28 cellular contexts compared by ENCODE assay signal in genomic region chr3:20696393-20697045, GRCh38.
"Had no signal": no experiment of that assay in that cellular context is flagged by ENCODE, and none has a peak within 500 bp of the region (broad histone marks: within the 10 kb centered on the region; RNA-seq: fewer than 3 reads in every experiment).

No MANE protein-coding gene starts in this region.

- H3K9me3 Mint-ChIP-seq: nephron; neural crest cell; stimulated activated memory B cell treated with anti-CD40 and anti-IgM and Interleukin-4, amounts not matched to agents 10 μg/mL and 1 μg/mL and 100 μg/mL, for 72 hours; stimulated activated naive CD8-positive, alpha-beta T cell treated with anti-CD3 and anti-CD28 coated beads, Interleukin-15, amount 100 ng/mL, for 72 hours had no signal

- DNase-seq: islet precursor cell; left cardiac atrium; lower lobe of right lung; mammary epithelial cell; mesenchymal stem cell; naive thymus-derived CD8-positive, alpha-beta T cell; nucleus accumbens; psoas muscle; right lobe of liver; stimulated activated CD4-positive, alpha-beta T cell treated with anti-CD3 and anti-CD28 coated beads, Interleukin-1b, Interleukin-23, amount 100 ng/mL, for 48 hours; stimulated activated CD4-positive, alpha-beta T cell treated with anti-CD3 and anti-CD28 coated beads, Interleukin-2, amount 100 ng/mL, for 48 hours; stimulated activated CD4-positive, alpha-beta T cell treated with anti-CD3 and anti-CD28 coated beads, Interleukin-4, amount 100 ng/mL, for 4 hours; stimulated activated CD8-positive, alpha-beta memory T cell treated with anti-CD3 and anti-CD28 coated beads, Interleukin-4, amount 100 ng/mL, for 48 hours; stimulated activated naive CD4-positive, alpha-beta T cell treated with Interleukin-2 at 50 U/mL for 16 hours; stimulated activated naive CD8-positive, alpha-beta T cell treated with anti-CD3 and anti-CD28 coated beads, Interleukin-15, amount 100 ng/mL, for 72 hours; substantia nigra; testis; thyroid gland; transverse colon; upper lobe of left lung had no signal

- H3K27me3 ChIP-seq: hepatocyte, right lobe of liver, testis, thyroid gland, transverse colon, upper lobe of left lung, vagina had no signal

- H3K27me3 Mint-ChIP-seq: naive thymus-derived CD8-positive, alpha-beta T cell; stimulated activated memory B cell treated with anti-CD40 and anti-IgM and Interleukin-4, amounts not matched to agents 10 μg/mL and 1 μg/mL and 100 μg/mL, for 72 hours; stimulated activated naive CD8-positive, alpha-beta T cell treated with anti-CD3 and anti-CD28 coated beads, Interleukin-15, amount 100 ng/mL, for 72 hours had no signal

- H3K36me3 Mint-ChIP-seq: stimulated activated memory B cell treated with anti-CD40 and anti-IgM and Interleukin-4, amounts not matched to agents 10 μg/mL and 1 μg/mL and 100 μg/mL, for 72 hours had no signal

- ATAC-seq: left lobe of liver; lower lobe of right lung; naive thymus-derived CD8-positive, alpha-beta T cell; psoas muscle; stimulated activated memory B cell treated with anti-CD40 and anti-IgM and Interleukin-4, amounts not matched to agents 10 μg/mL and 1 μg/mL and 100 μg/mL, for 72 hours; stimulated activated naive CD8-positive, alpha-beta T cell treated with anti-CD3 and anti-CD28 coated beads, Interleukin-15, amount 100 ng/mL, for 72 hours had no signal

- H3K36me3 ChIP-seq: lower lobe of right lung, right lobe of liver, thyroid gland, transverse colon, upper lobe of left lung, vagina had no signal

- H3K4me3 ChIP-seq: hepatocyte, lower lobe of right lung, psoas muscle, right lobe of liver, smooth muscle cell, testis, thyroid gland, transverse colon, upper lobe of left lung, vagina had no signal

- H3K27ac ChIP-seq: hepatocyte, lower lobe of right lung, parathyroid adenoma, psoas muscle, right lobe of liver, testis, thyroid gland, transverse colon, upper lobe of left lung, vagina had no signal

- H3K9me3 ChIP-seq: lower lobe of right lung, psoas muscle, right lobe of liver, testis, thyroid gland, transverse colon, upper lobe of left lung, vagina had no signal

- H3K4me3 Mint-ChIP-seq: naive thymus-derived CD8-positive, alpha-beta T cell; nephron; neural crest cell; stimulated activated memory B cell treated with anti-CD40 and anti-IgM and Interleukin-4, amounts not matched to agents 10 μg/mL and 1 μg/mL and 100 μg/mL, for 72 hours; stimulated activated naive CD8-positive, alpha-beta T cell treated with anti-CD3 and anti-CD28 coated beads, Interleukin-15, amount 100 ng/mL, for 72 hours had no signal

- H3K4me1 Mint-ChIP-seq: naive thymus-derived CD8-positive, alpha-beta T cell; neural crest cell; stimulated activated memory B cell treated with anti-CD40 and anti-IgM and Interleukin-4, amounts not matched to agents 10 μg/mL and 1 μg/mL and 100 μg/mL, for 72 hours; stimulated activated naive CD8-positive, alpha-beta T cell treated with anti-CD3 and anti-CD28 coated beads, Interleukin-15, amount 100 ng/mL, for 72 hours had no signal

- H3K27ac Mint-ChIP-seq: naive thymus-derived CD8-positive, alpha-beta T cell; nephron; stimulated activated memory B cell treated with anti-CD40 and anti-IgM and Interleukin-4, amounts not matched to agents 10 μg/mL and 1 μg/mL and 100 μg/mL, for 72 hours; stimulated activated naive CD8-positive, alpha-beta T cell treated with anti-CD3 and anti-CD28 coated beads, Interleukin-15, amount 100 ng/mL, for 72 hours had no signal

- H3K4me1 ChIP-seq: lower lobe of right lung, parathyroid adenoma, psoas muscle, right lobe of liver, testis, thyroid gland, transverse colon, upper lobe of left lung, vagina had no signal
